In the genomic region with DNA sequence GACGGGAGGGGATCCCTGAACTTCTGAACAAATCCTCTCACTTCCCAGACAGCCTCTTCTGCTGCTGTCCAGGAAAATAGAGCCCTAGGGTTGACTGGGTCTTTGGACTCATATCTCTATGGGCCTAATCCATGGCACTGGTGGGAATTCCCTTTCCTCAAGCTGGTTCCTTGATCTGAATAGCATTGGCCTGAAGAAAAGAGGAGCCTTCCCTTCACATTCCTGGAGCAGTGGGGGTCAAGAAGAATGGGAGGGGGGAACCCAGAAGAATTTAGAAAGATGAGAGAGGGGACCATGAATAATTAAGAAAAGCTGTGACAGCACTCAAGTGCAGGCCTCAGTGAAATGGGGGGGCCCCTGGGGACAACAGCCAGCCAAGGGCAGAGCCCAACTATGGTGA, we compare ENCODE assay signal across 15 cellular contexts.
"Had no signal": no experiment of that assay in that cellular context is flagged by ENCODE, and none has a peak within 500 bp of the region (broad histone marks: within the 10 kb centered on the region; RNA-seq: fewer than 3 reads in every experiment).

No MANE protein-coding gene starts in this region.

- H3K4me1 ChIP-seq: thyroid gland had no signal

- H3K9me3 Mint-ChIP-seq: activated CD4-positive, alpha-beta memory T cell treated with anti-CD3 and anti-CD28 coated beads for 36 hours; activated naive CD4-positive, alpha-beta T cell treated with anti-CD3 and anti-CD28 coated beads, Interleukin-2, amount 10 ng/mL, durations not matched to agents 7 days and 5 days; effector memory CD8-positive, alpha-beta T cell; memory B cell; nephron progenitor cell had no signal

- H3K36me3 ChIP-seq: thyroid gland had no signal

- FAIRE-seq: astrocyte, frontal cortex had no signal

- H3K27ac ChIP-seq: SK-N-MC, thyroid gland had no signal

- H3K4me3 Mint-ChIP-seq: activated CD4-positive, alpha-beta memory T cell treated with anti-CD3 and anti-CD28 coated beads for 36 hours; activated CD8-positive, alpha-beta memory T cell treated with anti-CD3 and anti-CD28 coated beads, Interleukin-2, amount 10 ng/mL, durations not matched to agents 7 days and 5 days; activated naive CD4-positive, alpha-beta T cell treated with anti-CD3 and anti-CD28 coated beads, Interleukin-2, amount 10 ng/mL, durations not matched to agents 7 days and 5 days; effector memory CD8-positive, alpha-beta T cell; memory B cell; nephron progenitor cell had no signal

- H3K4me1 Mint-ChIP-seq: activated CD8-positive, alpha-beta memory T cell treated with anti-CD3 and anti-CD28 coated beads, Interleukin-2, amount 10 ng/mL, durations not matched to agents 7 days and 5 days; activated naive CD4-positive, alpha-beta T cell treated with anti-CD3 and anti-CD28 coated beads, Interleukin-2, amount 10 ng/mL, durations not matched to agents 7 days and 5 days; memory B cell; nephron progenitor cell had no signal

- H3K4me3 ChIP-seq: heart left ventricle, SK-N-MC, thyroid gland had no signal

- DNase-seq: activated CD4-positive, alpha-beta memory T cell treated with anti-CD3 and anti-CD28 coated beads for 36 hours; activated CD8-positive, alpha-beta memory T cell treated with anti-CD3 and anti-CD28 coated beads, Interleukin-2, amount 10 ng/mL, durations not matched to agents 7 days and 5 days; activated naive CD4-positive, alpha-beta T cell treated with anti-CD3 and anti-CD28 coated beads, Interleukin-2, amount 10 ng/mL, durations not matched to agents 7 days and 5 days; activated T-cell treated with anti-CD3 and anti-CD28 coated beads, Interleukin-2, amount 50 U/mL, for 1 hour; dermis blood vessel endothelial cell; effector memory CD8-positive, alpha-beta T cell; heart left ventricle; nephron progenitor cell; stimulated activated CD4-positive, alpha-beta T cell treated with anti-CD3 and anti-CD28 coated beads, Interleukin-1b, Interleukin-23, amount 100 ng/mL, for 48 hours; thyroid gland had no signal

- H3K9me3 ChIP-seq: heart left ventricle, thyroid gland had no signal

- ATAC-seq: activated CD8-positive, alpha-beta memory T cell treated with anti-CD3 and anti-CD28 coated beads, Interleukin-2, amount 10 ng/mL, durations not matched to agents 7 days and 5 days; effector memory CD8-positive, alpha-beta T cell; left lobe of liver had no signal

- H3K27me3 Mint-ChIP-seq: activated CD4-positive, alpha-beta memory T cell treated with anti-CD3 and anti-CD28 coated beads for 36 hours; activated CD8-positive, alpha-beta memory T cell treated with anti-CD3 and anti-CD28 coated beads, Interleukin-2, amount 10 ng/mL, durations not matched to agents 7 days and 5 days; memory B cell had no signal

- H3K27ac Mint-ChIP-seq: activated CD4-positive, alpha-beta memory T cell treated with anti-CD3 and anti-CD28 coated beads for 36 hours; activated CD8-positive, alpha-beta memory T cell treated with anti-CD3 and anti-CD28 coated beads, Interleukin-2, amount 10 ng/mL, durations not matched to agents 7 days and 5 days; activated naive CD4-positive, alpha-beta T cell treated with anti-CD3 and anti-CD28 coated beads, Interleukin-2, amount 10 ng/mL, durations not matched to agents 7 days and 5 days; effector memory CD8-positive, alpha-beta T cell; memory B cell had no signal

- H3K36me3 Mint-ChIP-seq: activated CD8-positive, alpha-beta memory T cell treated with anti-CD3 and anti-CD28 coated beads, Interleukin-2, amount 10 ng/mL, durations not matched to agents 7 days and 5 days; activated naive CD4-positive, alpha-beta T cell treated with anti-CD3 and anti-CD28 coated beads, Interleukin-2, amount 10 ng/mL, durations not matched to agents 7 days and 5 days; memory B cell had no signal

- H3K27me3 ChIP-seq: heart left ventricle, thyroid gland had no signal
